In genomic region chr1:31029031-31029430, GRCh38 we compare ENCODE assay signal across 19 cellular contexts. TPM values are rescaled to one million over a fixed set of nuclear protein-coding genes. Genes with fewer than 3 reads are reported as not detected.
A peak's percentile ranks its signal among the peaks of the same experiment; 100 is the strongest.
DNase-seq lines count a peak whose midpoint lies in the region; ATAC-seq and TF ChIP-seq lines count a peak whose summit lies in the region.
"Had no signal": no experiment of that assay in that cellular context is flagged by ENCODE, and none has a peak within 500 bp of the region (broad histone marks: within the 10 kb centered on the region; RNA-seq: fewer than 3 reads in every experiment).

No MANE protein-coding gene starts in this region.

- peak overlapping the region; percentile 61 for H3K27ac Mint-ChIP-seq in activated naive CD4-positive, alpha-beta T cell treated with anti-CD3 and anti-CD28 coated beads for 36 hours
- no peak overlapping the region for H3K27ac Mint-ChIP-seq in activated naive CD4-positive, alpha-beta T cell treated with anti-CD3 and anti-CD28 coated beads, Interleukin-2, amount 10 ng/mL, durations not matched to agents 7 days and 5 days
- H3K27ac Mint-ChIP-seq in endodermal cell: peak overlapping the region; percentile 5

- H3K79me2 ChIP-seq in Loucy (ENCODE audit: insufficient read depth, low read length): peaks cover 98% of the 10 kb centered on the region

- no peaks in the 10 kb centered on the region for H3K27me3 Mint-ChIP-seq in activated naive CD4-positive, alpha-beta T cell treated with anti-CD3 and anti-CD28 coated beads for 36 hours (ENCODE audit: low read depth)
- no peaks in the 10 kb centered on the region for H3K27me3 Mint-ChIP-seq in activated naive CD4-positive, alpha-beta T cell treated with anti-CD3 and anti-CD28 coated beads, Interleukin-2, amount 10 ng/mL, durations not matched to agents 7 days and 5 days
- no peaks in the 10 kb centered on the region for H3K27me3 Mint-ChIP-seq in endodermal cell (ENCODE audit: insufficient read depth)

- no peak for DNase-seq in activated naive CD4-positive, alpha-beta T cell treated with anti-CD3 and anti-CD28 coated beads for 36 hours
- no peak for DNase-seq in activated naive CD4-positive, alpha-beta T cell treated with anti-CD3 and anti-CD28 coated beads, Interleukin-2, amount 10 ng/mL, durations not matched to agents 7 days and 5 days
- DNase-seq in endodermal cell (no peak), middle frontal gyrus (ENCODE audit: extremely low spot score, low spot score) (no peak), AG08395 (ENCODE audit: low spot score) (no peak)
- DNase-seq: anterior cingulate cortex; cortex of kidney; DMS 273 treated with DMSO at 0.1 percent for 48 hours; esophagus squamous epithelium; hypothalamus; Kasumi-1; NCI-H1694 treated with DMSO at 0.1 percent for 48 hours; NCI-H524; retina; stimulated activated CD4-positive, alpha-beta T cell treated with anti-CD3 and anti-CD28 coated beads, Interleukin-2, amount 100 ng/mL, for 24 hours had no signal

- peak overlapping the region; percentile 8 for H3K4me2 ChIP-seq in Loucy (ENCODE audit: low read depth, low read length, poor library complexity, severe bottlenecking)

- H3K9me3 ChIP-seq in Loucy (ENCODE audit: insufficient read depth, low read depth, low read length) (no peaks in the 10 kb centered on the region), endodermal cell (ENCODE audit: control insufficient read depth, low read length) (no peaks in the 10 kb centered on the region), subcutaneous abdominal adipose tissue (ENCODE audit: control insufficient read depth in 5 of 5, low read length in 5 of 5) (no peaks in the 10 kb centered on the region)
- H3K9me3 ChIP-seq: esophagus squamous epithelium had no signal

- H4K20me1 ChIP-seq in Loucy (ENCODE audit: insufficient read depth, low read length, poor library complexity, severe bottlenecking): peaks cover 95% of the 10 kb centered on the region

- peaks cover 36% of the 10 kb centered on the region for H3K36me3 Mint-ChIP-seq in activated naive CD4-positive, alpha-beta T cell treated with anti-CD3 and anti-CD28 coated beads for 36 hours (ENCODE audit: low read depth)
- peaks cover 26% of the 10 kb centered on the region for H3K36me3 Mint-ChIP-seq in activated naive CD4-positive, alpha-beta T cell treated with anti-CD3 and anti-CD28 coated beads, Interleukin-2, amount 10 ng/mL, durations not matched to agents 7 days and 5 days
- H3K36me3 Mint-ChIP-seq in endodermal cell (ENCODE audit: low read depth): peaks cover 37% of the 10 kb centered on the region

- no peaks in the 10 kb centered on the region; the same call in 1 of the 2 replicates for H3F3A ChIP-seq in Loucy (ENCODE audit: low read depth)

- H3K9me3 Mint-ChIP-seq in activated naive CD4-positive, alpha-beta T cell treated with anti-CD3 and anti-CD28 coated beads for 36 hours: no peaks in the 10 kb centered on the region
- H3K9me3 Mint-ChIP-seq in activated naive CD4-positive, alpha-beta T cell treated with anti-CD3 and anti-CD28 coated beads, Interleukin-2, amount 10 ng/mL, durations not matched to agents 7 days and 5 days: no peaks in the 10 kb centered on the region
- no peaks in the 10 kb centered on the region for H3K9me3 Mint-ChIP-seq in endodermal cell

- no peaks in the 10 kb centered on the region for H3K9me2 ChIP-seq in Loucy (replicated peaks; ENCODE audit: low read depth, low read length)

- intact Hi-C loops in activated naive CD4-positive, alpha-beta T cell treated with anti-CD3 and anti-CD28 coated beads for 36 hours (cut with micrococcal nuclease): no loop called here

- no peak overlapping the region for H3K9ac ChIP-seq in Loucy (ENCODE audit: low read depth, low read length, poor library complexity, severe bottlenecking)
- no peak overlapping the region for H3K9ac ChIP-seq in endodermal cell (ENCODE audit: extremely low read depth, low read length, poor library complexity, severe bottlenecking)
- no peak overlapping the region for H3K9ac ChIP-seq in subcutaneous abdominal adipose tissue (ENCODE audit: low read length in 5 of 5)

- no peak for ATAC-seq in GM19023 (IDR thresholded peaks at IDR 0.05; ENCODE audit: unreplicated experiment)
- ATAC-seq: left lobe of liver had no signal

- H3K4me1 ChIP-seq in Loucy (ENCODE audit: insufficient read depth, low read length, poor library complexity, severe bottlenecking) (peaks cover 16% of the 10 kb centered on the region), endodermal cell (ENCODE audit: control insufficient read depth, insufficient read depth, low read length) (no peaks in the 10 kb centered on the region), subcutaneous abdominal adipose tissue (ENCODE audit: control insufficient read depth in 5 of 5, insufficient read depth in 5 of 5, low read length in 5 of 5) (peaks cover 0 to 24% (median 17%) of the 10 kb centered on the region in 5 donors)

- H3K36me3 ChIP-seq in Loucy (ENCODE audit: insufficient read depth, low read length): peaks cover 58% of the 10 kb centered on the region; the same call in 1 of the 2 replicates
- peaks cover 65% of the 10 kb centered on the region for H3K36me3 ChIP-seq in endodermal cell (ENCODE audit: control insufficient read depth, insufficient read depth, low read length)
- H3K36me3 ChIP-seq in subcutaneous abdominal adipose tissue (ENCODE audit: control insufficient read depth in 5 of 5, insufficient read depth in 5 of 5, low read length in 5 of 5): peaks cover 0 to 13% (median 0%) of the 10 kb centered on the region in 5 donors

- no peak overlapping the region for H3K27ac ChIP-seq in endodermal cell (ENCODE audit: low read depth, low read length)
- H3K27ac ChIP-seq in subcutaneous abdominal adipose tissue (ENCODE audit: low read depth, low read length): peak overlapping the region; percentile 32
- H3K27ac ChIP-seq: esophagus squamous epithelium had no signal

- no peak overlapping the region for H3K4me3 Mint-ChIP-seq in activated naive CD4-positive, alpha-beta T cell treated with anti-CD3 and anti-CD28 coated beads for 36 hours
- H3K4me3 Mint-ChIP-seq in activated naive CD4-positive, alpha-beta T cell treated with anti-CD3 and anti-CD28 coated beads, Interleukin-2, amount 10 ng/mL, durations not matched to agents 7 days and 5 days: no peak overlapping the region
- no peak overlapping the region for H3K4me3 Mint-ChIP-seq in endodermal cell

- H3K4me1 Mint-ChIP-seq in activated naive CD4-positive, alpha-beta T cell treated with anti-CD3 and anti-CD28 coated beads for 36 hours (ENCODE audit: low read depth): peaks cover 80% of the 10 kb centered on the region
- H3K4me1 Mint-ChIP-seq in activated naive CD4-positive, alpha-beta T cell treated with anti-CD3 and anti-CD28 coated beads, Interleukin-2, amount 10 ng/mL, durations not matched to agents 7 days and 5 days: peaks cover 24% of the 10 kb centered on the region
- peaks cover 41% of the 10 kb centered on the region for H3K4me1 Mint-ChIP-seq in endodermal cell

- H3K4me3 ChIP-seq in Loucy (ENCODE audit: low read length, poor library complexity, severe bottlenecking) (no peak overlapping the region), endodermal cell (ENCODE audit: low read length) (no peak overlapping the region), subcutaneous abdominal adipose tissue (ENCODE audit: low read depth in 1 of 5, low read length in 5 of 5) (no peak overlapping the region)
- H3K4me3 ChIP-seq: esophagus squamous epithelium had no signal

- TF ChIP-seq CTCF in Loucy (conservative IDR thresholded peaks at IDR 0.05; ENCODE audit: low read length) (no peak), endodermal cell (conservative IDR thresholded peaks at IDR 0.05) (no peak)

- H3K27me3 ChIP-seq in Loucy (ENCODE audit: insufficient read depth, low read length, poor library complexity, severe bottlenecking): no peaks in the 10 kb centered on the region
- H3K27me3 ChIP-seq in endodermal cell (ENCODE audit: control insufficient read depth, insufficient read depth, low read length, poor library complexity, severe bottlenecking): no peaks in the 10 kb centered on the region
- no peaks in the 10 kb centered on the region for H3K27me3 ChIP-seq in subcutaneous abdominal adipose tissue (ENCODE audit: control insufficient read depth in 5 of 5, insufficient read depth in 4 of 5, low read length in 5 of 5)
- H3K27me3 ChIP-seq: esophagus squamous epithelium had no signal

- no peak overlapping the region for H2AFZ ChIP-seq in Loucy (ENCODE audit: low read length)

- CTCF ChIA-PET in activated naive CD4-positive, alpha-beta T cell treated with anti-CD3 and anti-CD28 coated beads for 36 hours (lab: Charles Lee): no interaction called here
- CTCF ChIA-PET in activated naive CD4-positive, alpha-beta T cell treated with anti-CD3 and anti-CD28 coated beads, Interleukin-2, amount 10 ng/mL, durations not matched to agents 7 days and 5 days (lab: Charles Lee): no interaction called here

RNA-seq across cellular contexts. Expression of gene PUM1, which starts 36.5 kb away (rescaled TPM):
- 10 to 100 TPM; 84.9 to 89.7 TPM for total RNA-seq in activated naive CD4-positive, alpha-beta T cell treated with anti-CD3 and anti-CD28 coated beads for 36 hours
- total RNA-seq in endodermal cell: 100 to 1,000 TPM; 207 to 210 TPM
- 94.8 TPM for polyA plus RNA-seq in endodermal cell (2013, experiment 1 of 2)
- 90.9 TPM for polyA plus RNA-seq in endodermal cell (2013, experiment 2 of 2)
